ENCODE assay signal across 8 cellular contexts in the genomic region with DNA sequence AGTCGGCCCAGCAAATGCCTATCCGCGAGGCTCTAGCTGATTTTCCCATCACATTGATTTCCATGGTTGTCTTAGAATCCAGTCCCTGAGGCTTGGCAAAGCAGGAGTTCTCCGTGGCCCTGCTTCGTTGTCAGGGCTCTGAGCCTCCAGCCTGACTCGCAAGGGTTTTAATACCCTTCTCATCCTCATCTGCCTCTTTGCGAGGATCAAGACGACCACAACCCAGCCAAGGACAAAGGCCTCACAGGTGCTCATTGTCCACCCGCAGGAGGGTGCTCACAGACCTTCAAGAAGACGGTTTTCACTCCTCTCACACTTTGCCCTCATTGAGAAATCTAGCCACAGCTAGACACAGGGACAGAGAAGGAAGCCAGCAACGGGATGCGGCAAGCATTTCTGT.
"Had no signal": no experiment of that assay in that cellular context is flagged by ENCODE, and none has a peak within 500 bp of the region (broad histone marks: within the 10 kb centered on the region; RNA-seq: fewer than 3 reads in every experiment).

No MANE protein-coding gene starts in this region.

- H3K9me3 ChIP-seq: HAP-1 had no signal

- H3K4me1 Mint-ChIP-seq: GM23338, H9 had no signal

- H3K9ac ChIP-seq: GM23248 had no signal

- DNase-seq: GM23248, GOT3, H7, H9, HCEC 1CT, HFFc6 had no signal

- H3K4me1 ChIP-seq: HAP-1 had no signal

- H3K4me2 ChIP-seq: GM23338 had no signal

- H3K4me3 Mint-ChIP-seq: GM23338, H9, HFFc6 had no signal

- H3K36me3 ChIP-seq: HAP-1 had no signal

- H3K27ac ChIP-seq: GM23248 had no signal

- H2AFZ ChIP-seq: GM23248, GM23338 had no signal

- H3K4me3 ChIP-seq: GM23248, GM23338, HAP-1 had no signal

- H3K27ac Mint-ChIP-seq: GM23338, H9, HFFc6 had no signal
